Comparison of ENCODE assay signal across 8 cellular contexts in genomic region chr10:61452655-61453641, GRCh38. TPM values are rescaled to one million over a fixed set of nuclear protein-coding genes. Genes with fewer than 3 reads are reported as not detected.
DNase-seq lines count a peak whose midpoint lies in the region; ATAC-seq and TF ChIP-seq lines count a peak whose summit lies in the region.

Gene TMEM26 (minus strand): TSS chr10:61453381. CDS start chr10:61453081, 300 bp downstream.

- CTCF ChIA-PET in activated B cell treated with CpG ODN at 0.5 μM for 24 hours (lab: Charles Lee) = no interaction called here

- no peak within 1 kb of the TSS for H3K9ac ChIP-seq in parathyroid adenoma

- H2AFZ ChIP-seq in parathyroid adenoma = peak within 1 kb of the TSS; percentile 29

- H3K4me1 ChIP-seq in parathyroid adenoma = no peaks in the 10 kb centered on the region

- no peaks in the 10 kb centered on the region for H3K36me3 ChIP-seq in parathyroid adenoma (ENCODE audit: control insufficient read depth, insufficient read depth, low read length)

- H3K4me2 ChIP-seq in parathyroid adenoma (ENCODE audit: low read length) = peak within 1 kb of the TSS; percentile 88

- ATAC-seq in activated B cell treated with CpG ODN at 0.5 μM for 24 hours (ENCODE audit: low read depth) = no peak
- ATAC-seq in left cardiac atrium = peak; percentile 56 to 90
- no peak for ATAC-seq in GM19351 (IDR thresholded peaks at IDR 0.05; ENCODE audit: unreplicated experiment)

- DNase-seq in DMS53 treated with DMSO at 0.1 percent for 48 hours (lab: John Stamatoyannopoulos, UW; ENCODE audit: unreplicated experiment) (peak; percentile 3), activated B cell treated with CpG ODN at 0.5 μM for 24 hours (no peak), left cardiac atrium (peak; percentile 48), UCSD-AML1 (lab: John Stamatoyannopoulos, UW; ENCODE audit: unreplicated experiment) (no peak), DMS153 (lab: John Stamatoyannopoulos, UW) (no peak), T1000 (lab: John Stamatoyannopoulos, UW) (no peak)

- H3K36me3 Mint-ChIP-seq in activated B cell treated with CpG ODN at 0.5 μM for 24 hours (ENCODE audit: low read depth) = no peaks in the 10 kb centered on the region

- no peak within 1 kb of the TSS for H3K27ac Mint-ChIP-seq in activated B cell treated with CpG ODN at 0.5 μM for 24 hours

- H3K4me3 ChIP-seq in parathyroid adenoma (ENCODE audit: low read depth, low read length) = peak within 1 kb of the TSS; percentile 58

- POLR2A ChIA-PET in activated B cell treated with CpG ODN at 0.5 μM for 24 hours (lab: Charles Lee) = no interaction called here

- peaks cover 8% of the 10 kb centered on the region for H3K4me1 Mint-ChIP-seq in activated B cell treated with CpG ODN at 0.5 μM for 24 hours

- H3K4me3 Mint-ChIP-seq in activated B cell treated with CpG ODN at 0.5 μM for 24 hours = peak within 1 kb of the TSS; percentile 30

- no peaks in the 10 kb centered on the region for H3K79me2 ChIP-seq in parathyroid adenoma

- H3K9me3 Mint-ChIP-seq in activated B cell treated with CpG ODN at 0.5 μM for 24 hours = no peaks in the 10 kb centered on the region

- TF ChIP-seq CTCF in activated B cell treated with CpG ODN at 0.5 μM for 24 hours (IDR thresholded peaks at IDR 0.05) (no peak), parathyroid adenoma (IDR thresholded peaks at IDR 0.05) (no peak)

- H3K9me3 ChIP-seq in parathyroid adenoma (ENCODE audit: control insufficient read depth, low read length) = no peaks in the 10 kb centered on the region

- peaks cover 41% of the 10 kb centered on the region for H3K27me3 Mint-ChIP-seq in activated B cell treated with CpG ODN at 0.5 μM for 24 hours

- intact Hi-C loops in activated B cell treated with CpG ODN at 0.5 μM for 24 hours (cut with micrococcal nuclease) = no loop called here
- intact Hi-C loops in left cardiac atrium (cut with DNase I) = no loop called here

- no peaks in the 10 kb centered on the region for H3K27me3 ChIP-seq in parathyroid adenoma (ENCODE audit: control insufficient read depth, insufficient read depth, low read length)

- no peak within 1 kb of the TSS for H3K27ac ChIP-seq in parathyroid adenoma

RNA-seq across cellular contexts. Expression of gene TMEM26, which starts in this region (rescaled TPM):
- not detected in 2 replicates for total RNA-seq in activated B cell treated with CpG ODN at 0.5 μM for 24 hours
- under 1 TPM; 0.24 to 0.85 TPM for total RNA-seq in left cardiac atrium

Comparison
In these comparisons a context has a peak if more than half of its experiments do, and no peak if none do; other contexts are left out.
1. Peak in DNase-seq and ATAC-seq in left cardiac atrium; RNA of the gene not detected or under 1 TPM.